In genomic region chr5:142823176-142823575, GRCh38 we compare ENCODE assay signal across 20 cellular contexts. TPM values are rescaled to one million over a fixed set of nuclear protein-coding genes. Genes with fewer than 3 reads are reported as not detected.
A peak's percentile ranks its signal among the peaks of the same experiment; 100 is the strongest.
DNase-seq lines count a peak whose midpoint lies in the region; ATAC-seq and TF ChIP-seq lines count a peak whose summit lies in the region.
"Had no signal": no experiment of that assay in that cellular context is flagged by ENCODE, and none has a peak within 500 bp of the region (broad histone marks: within the 10 kb centered on the region; RNA-seq: fewer than 3 reads in every experiment).

No MANE protein-coding gene starts in this region.

- no peak overlapping the region for H3K4me3 ChIP-seq in PC-3 (ENCODE audit: low read length)
- H3K4me3 ChIP-seq in stomach: no peak overlapping the region
- H3K4me3 ChIP-seq in dorsolateral prefrontal cortex: no peak overlapping the region
- no peak overlapping the region for H3K4me3 ChIP-seq in testis
- H3K4me3 ChIP-seq: left ventricle myocardium inferior, SK-N-MC, spleen had no signal

- peaks cover 70% of the 10 kb centered on the region for H3K4me1 Mint-ChIP-seq in T-helper 2 cell treated with Interferon-gamma antibody and Interleukin-4, amounts not matched to agents 5 μg/mL and 100 μg/mL, for 36 hours (ENCODE audit: low read depth)

- TF ChIP-seq CTCF in PC-3 (conservative IDR thresholded peaks at IDR 0.05; ENCODE audit: low read depth, low read length) (no peak), stomach (IDR thresholded peaks at IDR 0.05) (no peak), dorsolateral prefrontal cortex (IDR thresholded peaks at IDR 0.05 in 54 of 56, conservative IDR thresholded peaks at IDR 0.05 in 2 of 56; ENCODE audit: low read depth in 1 of 56, partially characterized antibody in 56 of 56) (no peak), testis (IDR thresholded peaks at IDR 0.05) (no peak)

- no peak overlapping the region for H3K9ac ChIP-seq in PC-3 (ENCODE audit: low read length)
- H3K9ac ChIP-seq: KMS-11 had no signal

- no TSS peak for BruUV-seq in PC-3 (replicated peaks; lab: Mats Ljungman, UMichigan)

- H3K4me3 Mint-ChIP-seq in T-helper 2 cell treated with Interferon-gamma antibody and Interleukin-4, amounts not matched to agents 5 μg/mL and 100 μg/mL, for 36 hours: no peak overlapping the region
- H3K4me3 Mint-ChIP-seq: CD8-positive, alpha-beta T cell; stimulated activated naive B cell treated with anti-CD40 and anti-IgM and Interleukin-4, amounts not matched to agents 10 μg/mL and 1 μg/mL and 100 μg/mL, for 72 hours had no signal

- H3K79me2 ChIP-seq in PC-3 (ENCODE audit: low read length): peaks cover 46% of the 10 kb centered on the region

- H3K27ac Mint-ChIP-seq in T-helper 2 cell treated with Interferon-gamma antibody and Interleukin-4, amounts not matched to agents 5 μg/mL and 100 μg/mL, for 36 hours: peak overlapping the region; percentile 73
- H3K27ac Mint-ChIP-seq: CD8-positive, alpha-beta T cell; stimulated activated naive B cell treated with anti-CD40 and anti-IgM and Interleukin-4, amounts not matched to agents 10 μg/mL and 1 μg/mL and 100 μg/mL, for 72 hours had no signal

- H3K36me3 ChIP-seq in PC-3 (ENCODE audit: low read depth, low read length): no peaks in the 10 kb centered on the region
- H3K36me3 ChIP-seq in stomach: no peaks in the 10 kb centered on the region
- H3K36me3 ChIP-seq in testis (ENCODE audit: low read depth, missing control alignments): no peaks in the 10 kb centered on the region
- H3K36me3 ChIP-seq: left ventricle myocardium inferior, spleen had no signal

- H3K27me3 ChIP-seq in PC-3 (ENCODE audit: low read length) (no peaks in the 10 kb centered on the region), stomach (no peaks in the 10 kb centered on the region), dorsolateral prefrontal cortex (no peaks in the 10 kb centered on the region), testis (no peaks in the 10 kb centered on the region)
- H3K27me3 ChIP-seq: foreskin keratinocyte, spleen had no signal

- peak overlapping the region; percentile 79 for H3K4me2 ChIP-seq in PC-3 (ENCODE audit: low read length)
- H3K4me2 ChIP-seq: KMS-11 had no signal

- TF ChIP-seq POLR2A in stomach (IDR thresholded peaks at IDR 0.05) (no peak), testis (IDR thresholded peaks at IDR 0.05) (no peak)

- ATAC-seq in PC-3 (no peak), GM18519 (IDR thresholded peaks at IDR 0.05; ENCODE audit: low FRiP score, unreplicated experiment) (no peak)
- ATAC-seq: CD8-positive, alpha-beta T cell; foreskin keratinocyte; stimulated activated naive B cell treated with anti-CD40 and anti-IgM and Interleukin-4, amounts not matched to agents 10 μg/mL and 1 μg/mL and 100 μg/mL, for 72 hours had no signal

- DNase-seq in T-helper 2 cell treated with Interferon-gamma antibody and Interleukin-4, amounts not matched to agents 5 μg/mL and 100 μg/mL, for 36 hours (ENCODE audit: low spot score): no peak
- DNase-seq in T-helper 2 cell (no peak), PC-3 (peak; percentile 37), fibroblast of gingiva (ENCODE audit: low read depth) (peak; percentile 44), stomach (no peak), dorsolateral prefrontal cortex (no peak), testis (no peak)
- DNase-seq: activated CD4-positive, alpha-beta T cell treated with anti-CD3 and anti-CD28 coated beads, Interleukin-2, amount 50 U/mL, for 48 hours; activated T-cell treated with anti-CD3 and anti-CD28 coated beads, Interleukin-2, amount 50 U/mL, for 48 hours; CD8-positive, alpha-beta T cell; effector memory CD4-positive, alpha-beta T cell; foreskin keratinocyte; left ventricle myocardium inferior; NCI-H1105; NCI-H226; spleen; stimulated activated naive B cell treated with anti-CD40 and anti-IgM and Interleukin-4, amounts not matched to agents 10 μg/mL and 1 μg/mL and 100 μg/mL, for 72 hours had no signal

- H3K27ac ChIP-seq in PC-3 (ENCODE audit: low read length): peak overlapping the region; percentile 97
- peak overlapping the region in 3 of 5 donors; percentile 1 to 10 (median 7) for H3K27ac ChIP-seq in stomach
- H3K27ac ChIP-seq in dorsolateral prefrontal cortex: no peak overlapping the region
- H3K27ac ChIP-seq in testis: peak overlapping the region in 1 of 2 donors; percentile 29
- H3K27ac ChIP-seq: foreskin keratinocyte, KMS-11, left ventricle myocardium inferior, SK-N-MC, spleen had no signal

- POLR2A ChIA-PET in PC-3 (lab: Charles Lee; ENCODE audit: unreplicated experiment): no interaction called here

- no peaks in the 10 kb centered on the region for H3K9me3 ChIP-seq in PC-3 (ENCODE audit: low read length)
- H3K9me3 ChIP-seq in stomach: no peaks in the 10 kb centered on the region
- H3K9me3 ChIP-seq in testis: no peaks in the 10 kb centered on the region
- H3K9me3 ChIP-seq: left ventricle myocardium inferior, spleen had no signal

- peaks cover 3% of the 10 kb centered on the region for H3K36me3 Mint-ChIP-seq in T-helper 2 cell treated with Interferon-gamma antibody and Interleukin-4, amounts not matched to agents 5 μg/mL and 100 μg/mL, for 36 hours (ENCODE audit: low read depth)
- H3K36me3 Mint-ChIP-seq: stimulated activated naive B cell treated with anti-CD40 and anti-IgM and Interleukin-4, amounts not matched to agents 10 μg/mL and 1 μg/mL and 100 μg/mL, for 72 hours had no signal

- peaks cover 15% of the 10 kb centered on the region for H3F3A ChIP-seq in PC-3 (ENCODE audit: low read length, unreplicated experiment)

- H3K9me3 Mint-ChIP-seq in T-helper 2 cell treated with Interferon-gamma antibody and Interleukin-4, amounts not matched to agents 5 μg/mL and 100 μg/mL, for 36 hours: no peaks in the 10 kb centered on the region
- H3K9me3 Mint-ChIP-seq: CD8-positive, alpha-beta T cell; stimulated activated naive B cell treated with anti-CD40 and anti-IgM and Interleukin-4, amounts not matched to agents 10 μg/mL and 1 μg/mL and 100 μg/mL, for 72 hours had no signal

- no peak for TF ChIP-seq EP300 in stomach (IDR thresholded peaks at IDR 0.05)

- peaks cover 98% of the 10 kb centered on the region for H3K4me1 ChIP-seq in PC-3 (ENCODE audit: insufficient read depth, low read length)
- peaks cover 64 to 95% (median 72%) of the 10 kb centered on the region in 4 donors for H3K4me1 ChIP-seq in stomach
- H3K4me1 ChIP-seq in testis: peaks cover 48% of the 10 kb centered on the region

- H3K9me2 ChIP-seq in PC-3 (replicated peaks; ENCODE audit: low read length): no peaks in the 10 kb centered on the region

- CTCF ChIA-PET in PC-3 (lab: Charles Lee): interaction anchor here (0.5 kb wide), 1 partner anchor 44 kb away, joined by 6 read pairs; no protein-coding TSS in a partner anchor

- intact Hi-C loops in PC-3 (cut with micrococcal nuclease) (loop anchor here (2.0 to 5.0 kb wide), 3 partner anchors 16 to 51 kb away; partner anchors contain the start of gene ARHGAP26), stomach (cut with DNase I; ENCODE audit: low total_unique reads) (no loop called here), dorsolateral prefrontal cortex (cut with DNase I) (no loop called here), testis (cut with DNase I; ENCODE audit: low total_unique reads) (no loop called here)

- no peaks in the 10 kb centered on the region for H4K20me1 ChIP-seq in PC-3 (ENCODE audit: low read length)

- WGBS in stomach, 5 donors: 34 to 46% (median 43%) methylated on average over 3 of the region's 3 CpGs
- WGBS in testis, 2 donors: 66 to 71% methylated on average over 3 of the region's 3 CpGs

- H2AFZ ChIP-seq in PC-3 (ENCODE audit: low read length): no peak overlapping the region

- no peaks in the 10 kb centered on the region for H3K27me3 Mint-ChIP-seq in T-helper 2 cell treated with Interferon-gamma antibody and Interleukin-4, amounts not matched to agents 5 μg/mL and 100 μg/mL, for 36 hours (ENCODE audit: low read depth)
- H3K27me3 Mint-ChIP-seq: stimulated activated naive B cell treated with anti-CD40 and anti-IgM and Interleukin-4, amounts not matched to agents 10 μg/mL and 1 μg/mL and 100 μg/mL, for 72 hours had no signal

RNA-seq across cellular contexts. Expression of gene ARHGAP26, which starts 53.0 kb away (rescaled TPM):
- total RNA-seq in PC-3 (2014; rRNA removed): 6.2 and 11.7 TPM in 2 replicates
- 100 to 1,000 TPM in 1 of 5 donors, 10 to 100 TPM in 4; 26.8 to 115 (median 70.7) TPM for total RNA-seq in stomach
- 1 to 10 TPM; 4.0 to 4.5 (median 4.4) TPM for polyA plus RNA-seq in stomach
- total RNA-seq in dorsolateral prefrontal cortex: 100 to 1,000 TPM in 119 of 120 experiments, 10 to 100 TPM in 1; 84.5 to 257 (median 180) TPM
- 10 to 100 TPM; 95.7 to 98.7 TPM for total RNA-seq in testis
- polyA plus RNA-seq in testis (ENCODE audit: insufficient read depth, low read depth, low replicate concordance): 33.8 TPM

Comparison
In these comparisons a context has a peak if more than half of its experiments do, and no peak if none do; other contexts are left out.
1. DNase-seq: peak in PC-3 (single experiment) and fibroblast of gingiva (single experiment); none in T-helper 2 cell treated with Interferon-gamma antibody and Interleukin-4, amounts not matched to agents 5 μg/mL and 100 μg/mL, for 36 hours (single experiment), T-helper 2 cell (0 of 5), stomach (single experiment), dorsolateral prefrontal cortex (0 of 10) and testis (single experiment).
2. H3K27ac ChIP-seq: peak in PC-3 (single experiment) and stomach (3 of 5); none in dorsolateral prefrontal cortex (0 of 59).